In the genomic region with DNA sequence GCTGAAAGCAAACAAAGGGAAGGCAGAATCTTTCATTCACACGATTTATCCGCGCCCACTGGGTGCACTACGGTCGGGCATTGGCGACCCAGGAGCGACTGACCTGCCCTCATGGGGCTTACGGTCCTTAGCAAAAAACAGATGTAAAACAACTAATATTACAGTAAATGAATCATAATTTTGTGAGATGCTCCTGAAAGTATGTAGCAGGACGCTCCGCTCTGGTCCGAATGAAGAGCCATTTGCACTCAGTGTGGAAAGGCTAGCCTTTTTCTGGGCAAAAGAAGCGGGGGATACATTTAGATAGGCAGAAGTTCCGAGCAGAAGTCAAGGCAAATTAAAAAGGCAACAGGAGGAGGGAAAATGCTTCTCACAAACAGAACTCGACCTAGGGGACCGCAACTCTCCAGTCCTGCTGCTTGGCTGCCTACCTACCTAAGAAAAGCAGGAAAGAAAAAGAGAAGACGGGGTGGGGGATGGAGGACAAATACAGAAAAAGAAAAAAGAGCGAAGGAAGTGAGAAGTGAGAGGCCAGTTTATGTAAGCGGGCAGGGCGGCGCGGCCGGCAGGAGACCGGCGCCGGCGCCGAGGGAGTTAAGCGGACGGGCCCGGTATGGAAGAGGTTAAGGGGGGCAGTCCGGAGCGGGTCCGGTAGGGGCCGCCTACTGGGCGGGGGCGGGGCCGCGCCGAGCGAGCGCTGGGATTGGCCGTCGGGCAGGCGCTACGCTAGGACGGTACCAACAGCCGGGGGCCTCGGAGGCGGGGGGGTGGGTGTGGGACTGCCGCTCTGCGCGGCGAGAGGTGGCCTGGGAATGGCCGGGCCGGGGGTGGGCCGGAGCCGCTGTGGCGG, we compare ENCODE assay signal across 1 cellular context.
TF ChIP-seq lines count a peak whose summit lies in the region.

Gene FAM20B, plus strand, starts transcription at position 770 of the 850 bp plus-strand sequence. CDS start 17,954 bp downstream, outside the sequence.

TF ChIP-seq in HepG2, 621 proteins besides CTCF, POLR2A, EP300 and RAD21 (continued from another document and continues in another):
- TF ChIP-seq, protein P1, sequence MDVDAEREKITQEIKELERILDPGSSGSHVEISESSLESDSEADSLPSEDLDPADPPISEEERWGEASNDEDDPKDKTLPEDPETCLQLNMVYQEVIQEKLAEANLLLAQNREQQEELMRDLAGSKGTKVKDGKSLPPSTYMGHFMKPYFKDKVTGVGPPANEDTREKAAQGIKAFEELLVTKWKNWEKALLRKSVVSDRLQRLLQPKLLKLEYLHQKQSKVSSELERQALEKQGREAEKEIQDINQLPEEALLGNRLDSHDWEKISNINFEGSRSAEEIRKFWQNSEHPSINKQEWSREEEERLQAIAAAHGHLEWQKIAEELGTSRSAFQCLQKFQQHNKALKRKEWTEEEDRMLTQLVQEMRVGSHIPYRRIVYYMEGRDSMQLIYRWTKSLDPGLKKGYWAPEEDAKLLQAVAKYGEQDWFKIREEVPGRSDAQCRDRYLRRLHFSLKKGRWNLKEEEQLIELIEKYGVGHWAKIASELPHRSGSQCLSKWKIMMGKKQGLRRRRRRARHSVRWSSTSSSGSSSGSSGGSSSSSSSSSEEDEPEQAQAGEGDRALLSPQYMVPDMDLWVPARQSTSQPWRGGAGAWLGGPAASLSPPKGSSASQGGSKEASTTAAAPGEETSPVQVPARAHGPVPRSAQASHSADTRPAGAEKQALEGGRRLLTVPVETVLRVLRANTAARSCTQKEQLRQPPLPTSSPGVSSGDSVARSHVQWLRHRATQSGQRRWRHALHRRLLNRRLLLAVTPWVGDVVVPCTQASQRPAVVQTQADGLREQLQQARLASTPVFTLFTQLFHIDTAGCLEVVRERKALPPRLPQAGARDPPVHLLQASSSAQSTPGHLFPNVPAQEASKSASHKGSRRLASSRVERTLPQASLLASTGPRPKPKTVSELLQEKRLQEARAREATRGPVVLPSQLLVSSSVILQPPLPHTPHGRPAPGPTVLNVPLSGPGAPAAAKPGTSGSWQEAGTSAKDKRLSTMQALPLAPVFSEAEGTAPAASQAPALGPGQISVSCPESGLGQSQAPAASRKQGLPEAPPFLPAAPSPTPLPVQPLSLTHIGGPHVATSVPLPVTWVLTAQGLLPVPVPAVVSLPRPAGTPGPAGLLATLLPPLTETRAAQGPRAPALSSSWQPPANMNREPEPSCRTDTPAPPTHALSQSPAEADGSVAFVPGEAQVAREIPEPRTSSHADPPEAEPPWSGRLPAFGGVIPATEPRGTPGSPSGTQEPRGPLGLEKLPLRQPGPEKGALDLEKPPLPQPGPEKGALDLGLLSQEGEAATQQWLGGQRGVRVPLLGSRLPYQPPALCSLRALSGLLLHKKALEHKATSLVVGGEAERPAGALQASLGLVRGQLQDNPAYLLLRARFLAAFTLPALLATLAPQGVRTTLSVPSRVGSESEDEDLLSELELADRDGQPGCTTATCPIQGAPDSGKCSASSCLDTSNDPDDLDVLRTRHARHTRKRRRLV (CRISPR knock-in tag; IDR thresholded peaks at IDR 0.05), result no peak
- TF ChIP-seq IRF2 (CRISPR knock-in tag; IDR thresholded peaks at IDR 0.05) (no peak), KAT2B (IDR thresholded peaks at IDR 0.05; ENCODE audit: borderline replicate concordance, low read depth, low read length) (no peak), LCORL (IDR thresholded peaks at IDR 0.05) (peak; percentile 93), LCORL (CRISPR knock-in tag; IDR thresholded peaks at IDR 0.05) (no peak), KAT8 (CRISPR knock-in tag; IDR thresholded peaks at IDR 0.05) (no peak), HDAC1 (CRISPR knock-in tag; IDR thresholded peaks at IDR 0.05) (peak; percentile 44; the same call in 1 of the 2 replicates), SMAD1 (CRISPR knock-in tag; IDR thresholded peaks at IDR 0.05; ENCODE audit: borderline replicate concordance, low read depth) (no peak), NFKBIZ (CRISPR knock-in tag; IDR thresholded peaks at IDR 0.05) (no peak), ZC3H13 (CRISPR knock-in tag; IDR thresholded peaks at IDR 0.05) (0 out of 2 replicates have a peak, but pooled peaks have one; percentile 5), KLF12 (CRISPR knock-in tag; IDR thresholded peaks at IDR 0.05; ENCODE audit: borderline replicate concordance) (no peak), POLR2AphosphoS2 (IDR thresholded peaks at IDR 0.05; ENCODE audit: low read depth, low read length) (no peak), TFDP2 (CRISPR knock-in tag; IDR thresholded peaks at IDR 0.05) (no peak), BCL6 (CRISPR knock-in tag; IDR thresholded peaks at IDR 0.05) (peak; percentile 27; the same call in 1 of the 2 replicates), MED8 (CRISPR knock-in tag; IDR thresholded peaks at IDR 0.05; ENCODE audit: insufficient replicate concordance) (no peak), ZBTB7B (CRISPR knock-in tag; IDR thresholded peaks at IDR 0.05) (0 out of 2 replicates have a peak, but pooled peaks have one; percentile 20), ZNF850 (CRISPR knock-in tag; conservative IDR thresholded peaks at IDR 0.05) (no peak), ZSCAN25 (CRISPR knock-in tag; IDR thresholded peaks at IDR 0.05) (no peak), MAX (IDR thresholded peaks at IDR 0.05) (no peak), ZFX (CRISPR knock-in tag; IDR thresholded peaks at IDR 0.05; ENCODE audit: low read depth) (no peak), GZF1 (CRISPR knock-in tag; IDR thresholded peaks at IDR 0.05) (no peak), BATF2 (CRISPR knock-in tag; IDR thresholded peaks at IDR 0.05) (no peak), JARID2 (CRISPR knock-in tag; IDR thresholded peaks at IDR 0.05; ENCODE audit: insufficient replicate concordance) (no peak), HNRNPH1 (optimal IDR thresholded peaks at IDR 0.05; ENCODE audit: low read depth, low read length) (no peak), ZNF414 (CRISPR knock-in tag; IDR thresholded peaks at IDR 0.05) (no peak), FOXJ3 (CRISPR knock-in tag; IDR thresholded peaks at IDR 0.05; ENCODE audit: borderline replicate concordance) (no peak), ZBTB10 (CRISPR knock-in tag; IDR thresholded peaks at IDR 0.05; ENCODE audit: borderline replicate concordance) (no peak), BHLHE40 (IDR thresholded peaks at IDR 0.05; ENCODE audit: low read length) (peak; percentile 82), ZBTB2 (CRISPR knock-in tag; IDR thresholded peaks at IDR 0.05; ENCODE audit: low read depth) (no peak), ZNF12 (CRISPR knock-in tag; IDR thresholded peaks at IDR 0.05) (no peak), ARID3A (IDR thresholded peaks at IDR 0.05; ENCODE audit: low read depth, low read length) (no peak), YEATS4 (CRISPR knock-in tag; IDR thresholded peaks at IDR 0.05; ENCODE audit: borderline replicate concordance) (no peak), ZNF292 (CRISPR knock-in tag; IDR thresholded peaks at IDR 0.05; ENCODE audit: borderline replicate concordance, low read depth) (no peak), PITX1 (CRISPR knock-in tag; IDR thresholded peaks at IDR 0.05) (no peak), IRX3 (CRISPR knock-in tag; IDR thresholded peaks at IDR 0.05; ENCODE audit: borderline replicate concordance, low read depth) (no peak), SOX5 (CRISPR knock-in tag; IDR thresholded peaks at IDR 0.05; ENCODE audit: borderline replicate concordance) (peak; percentile 21; the same call in 1 of the 2 replicates), JUND (CRISPR knock-in tag; IDR thresholded peaks at IDR 0.05) (no peak), KDM4B (CRISPR knock-in tag; IDR thresholded peaks at IDR 0.05) (no peak), ZNF317 (CRISPR knock-in tag; IDR thresholded peaks at IDR 0.05) (no peak), ZNF879 (CRISPR knock-in tag; IDR thresholded peaks at IDR 0.05) (no peak), ZSCAN29 (CRISPR knock-in tag; conservative IDR thresholded peaks at IDR 0.05) (no peak), HNRNPUL1 (IDR thresholded peaks at IDR 0.05; ENCODE audit: low read depth, low read length) (no peak), ATAD3A (CRISPR knock-in tag; IDR thresholded peaks at IDR 0.05) (no peak)
- TF ChIP-seq, protein P2, sequence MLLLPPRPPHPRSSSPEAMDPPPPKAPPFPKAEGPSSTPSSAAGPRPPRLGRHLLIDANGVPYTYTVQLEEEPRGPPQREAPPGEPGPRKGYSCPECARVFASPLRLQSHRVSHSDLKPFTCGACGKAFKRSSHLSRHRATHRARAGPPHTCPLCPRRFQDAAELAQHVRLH (CRISPR knock-in tag; IDR thresholded peaks at IDR 0.05; ENCODE audit: borderline replicate concordance, low read depth), result no peak
- TF ChIP-seq, protein P3, sequence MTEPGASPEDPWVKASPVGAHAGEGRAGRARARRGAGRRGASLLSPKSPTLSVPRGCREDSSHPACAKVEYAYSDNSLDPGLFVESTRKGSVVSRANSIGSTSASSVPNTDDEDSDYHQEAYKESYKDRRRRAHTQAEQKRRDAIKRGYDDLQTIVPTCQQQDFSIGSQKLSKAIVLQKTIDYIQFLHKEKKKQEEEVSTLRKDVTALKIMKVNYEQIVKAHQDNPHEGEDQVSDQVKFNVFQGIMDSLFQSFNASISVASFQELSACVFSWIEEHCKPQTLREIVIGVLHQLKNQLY (CRISPR knock-in tag; IDR thresholded peaks at IDR 0.05), result no peak
- TF ChIP-seq, protein P4, sequence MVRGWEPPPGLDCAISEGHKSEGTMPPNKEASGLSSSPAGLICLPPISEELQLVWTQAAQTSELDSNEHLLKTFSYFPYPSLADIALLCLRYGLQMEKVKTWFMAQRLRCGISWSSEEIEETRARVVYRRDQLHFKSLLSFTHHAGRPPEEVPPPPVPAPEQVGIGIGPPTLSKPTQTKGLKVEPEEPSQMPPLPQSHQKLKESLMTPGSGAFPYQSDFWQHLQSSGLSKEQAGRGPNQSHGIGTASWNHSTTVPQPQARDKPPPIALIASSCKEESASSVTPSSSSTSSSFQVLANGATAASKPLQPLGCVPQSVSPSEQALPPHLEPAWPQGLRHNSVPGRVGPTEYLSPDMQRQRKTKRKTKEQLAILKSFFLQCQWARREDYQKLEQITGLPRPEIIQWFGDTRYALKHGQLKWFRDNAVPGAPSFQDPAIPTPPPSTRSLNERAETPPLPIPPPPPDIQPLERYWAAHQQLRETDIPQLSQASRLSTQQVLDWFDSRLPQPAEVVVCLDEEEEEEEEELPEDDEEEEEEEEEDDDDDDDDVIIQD (CRISPR knock-in tag; IDR thresholded peaks at IDR 0.05; ENCODE audit: low read depth), result no peak
